Comparison of ENCODE assay signal across 1 cellular context in genomic region chr13:95319551-95320274, GRCh38.
TF ChIP-seq lines count a peak whose summit lies in the region.

No MANE protein-coding gene starts in this region.

TF ChIP-seq in liver, 16 proteins besides CTCF, POLR2A, EP300 and RAD21 (continued from another document):
- peak; percentile 40 for TF ChIP-seq ZBTB33 (IDR thresholded peaks at IDR 0.05)
- no peak for TF ChIP-seq TAF1 (conservative IDR thresholded peaks at IDR 0.05)
- TF ChIP-seq RXRA (IDR thresholded peaks at IDR 0.05) = peak in 1 of 2 donors; percentile 68
- TF ChIP-seq HNF4A (conservative IDR thresholded peaks at IDR 0.05) = peak; percentile 63 to 80
- peak in 1 of 2 donors; percentile 26 for TF ChIP-seq JUND (IDR thresholded peaks at IDR 0.05)
- TF ChIP-seq GABPA (IDR thresholded peaks at IDR 0.05 in 1 of 2, conservative IDR thresholded peaks at IDR 0.05 in 1 of 2) = no peak
- TF ChIP-seq MAX (IDR thresholded peaks at IDR 0.05) = no peak
- no peak for TF ChIP-seq SP1 (IDR thresholded peaks at IDR 0.05)
